In the genomic region with DNA sequence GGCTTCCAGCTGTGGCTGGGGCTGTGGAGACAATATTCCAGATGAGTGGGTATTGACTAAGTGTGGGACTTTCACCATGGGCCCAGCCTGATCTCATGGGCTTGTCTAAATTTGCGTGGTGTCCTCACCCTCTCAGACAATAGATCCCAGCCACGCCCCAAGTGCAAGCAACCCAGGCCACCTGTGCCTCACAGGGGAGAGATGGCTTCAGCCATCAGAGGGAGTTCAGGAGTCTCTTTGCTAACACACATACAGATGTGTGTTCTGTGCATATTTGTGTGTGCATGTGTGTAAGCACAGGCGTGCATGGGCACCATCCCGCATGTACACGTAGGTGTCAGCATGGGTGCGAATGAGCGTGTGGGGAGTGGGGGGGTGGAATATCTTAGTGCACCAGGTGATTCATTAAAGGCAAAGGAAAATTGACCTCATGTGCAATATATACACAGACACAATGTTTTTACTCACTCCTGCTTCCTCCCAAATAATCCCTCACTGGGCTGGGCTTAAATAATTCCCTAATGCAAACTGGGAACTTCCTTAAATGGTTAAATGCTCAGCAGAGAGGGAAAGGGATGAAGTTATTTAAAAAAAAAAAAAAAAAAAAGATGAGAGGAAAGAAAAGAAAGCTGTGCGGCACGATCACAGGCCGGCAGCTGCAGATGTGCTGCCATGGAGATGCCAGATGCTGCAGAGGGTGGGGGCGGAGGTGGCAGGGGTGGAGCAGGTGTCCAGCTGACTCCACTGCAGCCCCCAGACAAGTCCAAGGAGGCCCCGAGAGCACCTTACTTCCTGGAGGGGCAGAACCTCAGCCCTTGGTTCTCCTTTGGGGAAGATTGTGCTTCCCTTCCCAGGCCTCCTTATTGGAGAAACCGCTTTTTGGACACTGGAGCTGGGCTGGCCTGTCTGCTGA, we compare ENCODE assay signal across 15 cellular contexts. TPM values are rescaled to one million over a fixed set of nuclear protein-coding genes. Genes with fewer than 3 reads are reported as not detected.
A peak's percentile ranks its signal among the peaks of the same experiment; 100 is the strongest.
DNase-seq lines count a peak whose midpoint lies in the region; ATAC-seq, FAIRE-seq and TF ChIP-seq lines count a peak whose summit lies in the region.
"Had no signal": no experiment of that assay in that cellular context is flagged by ENCODE, and none has a peak within 500 bp of the region (broad histone marks: within the 10 kb centered on the region; RNA-seq: fewer than 3 reads in every experiment).

No MANE protein-coding gene starts in this region.

- no peak overlapping the region for H3K4me3 Mint-ChIP-seq in activated CD8-positive, alpha-beta memory T cell treated with anti-CD3 and anti-CD28 coated beads, Interleukin-2, amount 10 ng/mL, durations not matched to agents 7 days and 5 days
- H3K4me3 Mint-ChIP-seq: activated CD8-positive, alpha-beta T cell treated with anti-CD3 and anti-CD28 coated beads for 36 hours; activated T-helper 17 cell treated with anti-CD3 and anti-CD28 coated beads, Interleukin-2, amount 50 U/mL, for 72 hours had no signal

- CTCF ChIA-PET in activated CD8-positive, alpha-beta memory T cell treated with anti-CD3 and anti-CD28 coated beads, Interleukin-2, amount 10 ng/mL, durations not matched to agents 7 days and 5 days (lab: Charles Lee): no interaction called here

- no peak overlapping the region for H3K4me3 ChIP-seq in esophagus (ENCODE audit: low read depth in 1 of 2, low read length in 2 of 2)
- H3K4me3 ChIP-seq in gastrocnemius medialis: no peak overlapping the region
- H3K4me3 ChIP-seq: BLaER1, thoracic aorta had no signal

- H3K27me3 Mint-ChIP-seq in activated CD8-positive, alpha-beta memory T cell treated with anti-CD3 and anti-CD28 coated beads, Interleukin-2, amount 10 ng/mL, durations not matched to agents 7 days and 5 days: no peaks in the 10 kb centered on the region
- H3K27me3 Mint-ChIP-seq: activated CD8-positive, alpha-beta T cell treated with anti-CD3 and anti-CD28 coated beads for 36 hours had no signal

- H3K27me3 ChIP-seq in esophagus (ENCODE audit: control insufficient read depth in 1 of 2, insufficient read depth in 2 of 2, low read length in 2 of 2) (no peaks in the 10 kb centered on the region), gastrocnemius medialis (no peaks in the 10 kb centered on the region)
- H3K27me3 ChIP-seq: BLaER1 had no signal

- no peak for TF ChIP-seq POLR2A in gastrocnemius medialis (IDR thresholded peaks at IDR 0.05)

- in situ Hi-C loops in gastrocnemius medialis (cut with MboI; ENCODE audit: low sequenced_read_pairs in 4 of 4): no loop called here

- ATAC-seq in gastrocnemius medialis (no peak), GM18517 (IDR thresholded peaks at IDR 0.05; ENCODE audit: unreplicated experiment) (no peak)
- ATAC-seq in activated CD8-positive, alpha-beta memory T cell treated with anti-CD3 and anti-CD28 coated beads, Interleukin-2, amount 10 ng/mL, durations not matched to agents 7 days and 5 days: no peak
- ATAC-seq: activated CD8-positive, alpha-beta T cell treated with anti-CD3 and anti-CD28 coated beads for 36 hours had no signal

- peak overlapping the region; percentile 93 for H3K27ac ChIP-seq in esophagus (ENCODE audit: low read depth in 2 of 2, low read length in 1 of 2)
- peak overlapping the region in 3 of 4 donors; percentile 35 to 77 (median 59) for H3K27ac ChIP-seq in gastrocnemius medialis
- H3K27ac ChIP-seq: BLaER1, thoracic aorta had no signal

- no peaks in the 10 kb centered on the region for H3K36me3 ChIP-seq in esophagus (ENCODE audit: control insufficient read depth in 2 of 2, insufficient read depth in 2 of 2, low read length in 1 of 2)
- no peaks in the 10 kb centered on the region for H3K36me3 ChIP-seq in gastrocnemius medialis
- H3K36me3 ChIP-seq: thoracic aorta had no signal

- FAIRE-seq in HTR-8/SVneo (lab: Jason Lieb, UNC): peak; percentile 64
- FAIRE-seq: endometrium had no signal

- intact Hi-C loops in gastrocnemius medialis (cut with DNase I; ENCODE audit: low total_unique reads): no loop called here

- no peak overlapping the region for H3K27ac Mint-ChIP-seq in activated CD8-positive, alpha-beta memory T cell treated with anti-CD3 and anti-CD28 coated beads, Interleukin-2, amount 10 ng/mL, durations not matched to agents 7 days and 5 days
- H3K27ac Mint-ChIP-seq: activated CD8-positive, alpha-beta T cell treated with anti-CD3 and anti-CD28 coated beads for 36 hours; activated T-helper 17 cell treated with anti-CD3 and anti-CD28 coated beads, Interleukin-2, amount 50 U/mL, for 72 hours had no signal

- DNase-seq in HTR-8/SVneo (ENCODE audit: insufficient read length, low spot score) (no peak), NCI-H526 treated with DMSO at 0.1 percent for 48 hours (lab: John Stamatoyannopoulos, UW) (peak; percentile 67), gastrocnemius medialis (no peak), NCI-H446 (lab: John Stamatoyannopoulos, UW) (no peak)
- no peak for DNase-seq in activated CD8-positive, alpha-beta memory T cell treated with anti-CD3 and anti-CD28 coated beads, Interleukin-2, amount 10 ng/mL, durations not matched to agents 7 days and 5 days
- DNase-seq: activated CD8-positive, alpha-beta T cell treated with anti-CD3 and anti-CD28 coated beads for 36 hours; DMS 273 treated with DMSO at 0.1 percent for 48 hours; NCI-H187; retina had no signal

- 53 to 55% methylated on average over 13 of the region's 13 CpGs for WGBS in esophagus, 2 donors

- no peak for TF ChIP-seq CTCF in gastrocnemius medialis (IDR thresholded peaks at IDR 0.05 in 4 of 5, conservative IDR thresholded peaks at IDR 0.05 in 1 of 5)

- H3K36me3 Mint-ChIP-seq in activated CD8-positive, alpha-beta memory T cell treated with anti-CD3 and anti-CD28 coated beads, Interleukin-2, amount 10 ng/mL, durations not matched to agents 7 days and 5 days: no peaks in the 10 kb centered on the region

- H3K9me3 Mint-ChIP-seq in activated CD8-positive, alpha-beta memory T cell treated with anti-CD3 and anti-CD28 coated beads, Interleukin-2, amount 10 ng/mL, durations not matched to agents 7 days and 5 days (ENCODE audit: low read depth): no peaks in the 10 kb centered on the region
- H3K9me3 Mint-ChIP-seq: activated CD8-positive, alpha-beta T cell treated with anti-CD3 and anti-CD28 coated beads for 36 hours; activated T-helper 17 cell treated with anti-CD3 and anti-CD28 coated beads, Interleukin-2, amount 50 U/mL, for 72 hours had no signal

- no peaks in the 10 kb centered on the region for H3K9me3 ChIP-seq in esophagus (ENCODE audit: control insufficient read depth in 2 of 2, insufficient read depth in 1 of 2, low read depth in 1 of 2, low read length in 1 of 2)
- H3K9me3 ChIP-seq in gastrocnemius medialis: no peaks in the 10 kb centered on the region
- H3K9me3 ChIP-seq: BLaER1, thoracic aorta had no signal

- H3K4me1 ChIP-seq in esophagus (ENCODE audit: control insufficient read depth in 2 of 2, insufficient read depth in 2 of 2, low read length in 1 of 2): peaks cover 0 to 13% of the 10 kb centered on the region in 2 donors
- peaks cover 0 to 14% of the 10 kb centered on the region in 2 donors for H3K4me1 ChIP-seq in gastrocnemius medialis

- H3K4me1 Mint-ChIP-seq in activated CD8-positive, alpha-beta memory T cell treated with anti-CD3 and anti-CD28 coated beads, Interleukin-2, amount 10 ng/mL, durations not matched to agents 7 days and 5 days: peaks cover 6% of the 10 kb centered on the region

RNA-seq across cellular contexts. Expression of gene CDC42EP4, which starts 24.0 kb away (rescaled TPM):
- polyA plus RNA-seq in esophagus: 10 to 100 TPM; 15.7 to 20.0 TPM
- total RNA-seq in gastrocnemius medialis: 10 to 100 TPM; 35.8 to 57.0 (median 47.1) TPM
- total RNA-seq in activated CD8-positive, alpha-beta memory T cell treated with anti-CD3 and anti-CD28 coated beads, Interleukin-2, amount 10 ng/mL, durations not matched to agents 7 days and 5 days: 1 to 10 TPM; 1.3 to 1.5 TPM

Comparison
In these comparisons a context has a peak if more than half of its experiments do, and no peak if none do; other contexts are left out.
1. RNA of gene CDC42EP4, which starts 24.0 kb away (total RNA-seq): 35.8 to 57.0 TPM in gastrocnemius medialis; 1.3 to 1.5 TPM in activated CD8-positive, alpha-beta memory T cell treated with anti-CD3 and anti-CD28 coated beads, Interleukin-2, amount 10 ng/mL, durations not matched to agents 7 days and 5 days; every median in the first group is over 10 times any median in the second.